8 cellular contexts compared by ENCODE assay signal in genomic region chr14:91021991-91022621, GRCh38. TPM values are rescaled to one million over a fixed set of nuclear protein-coding genes. Genes with fewer than 3 reads are reported as not detected.
DNase-seq lines count a peak whose midpoint lies in the region; ATAC-seq, FAIRE-seq and TF ChIP-seq lines count a peak whose summit lies in the region.

No MANE protein-coding gene starts in this region.

- peak overlapping the region; percentile 75 for H3K4me3 Mint-ChIP-seq in T-helper 1 cell treated with Interleukin-12 subunit alpha and Interleukin-12 subunit beta and Interleukin-4 antibody, amounts not matched to agents 30 μg/mL and 1 μg/mL, for 36 hours
- peak overlapping the region; percentile 63 to 68 for H3K4me3 Mint-ChIP-seq in stimulated activated naive CD8-positive, alpha-beta T cell treated with anti-CD3 and anti-CD28 coated beads, Interleukin-15, amount 100 ng/mL, for 72 hours

- H3K27ac Mint-ChIP-seq in T-helper 1 cell treated with Interleukin-12 subunit alpha and Interleukin-12 subunit beta and Interleukin-4 antibody, amounts not matched to agents 30 μg/mL and 1 μg/mL, for 36 hours = peak overlapping the region; percentile 99
- peak overlapping the region; percentile 77 to 98 for H3K27ac Mint-ChIP-seq in stimulated activated naive CD8-positive, alpha-beta T cell treated with anti-CD3 and anti-CD28 coated beads, Interleukin-15, amount 100 ng/mL, for 72 hours

- H3K27me3 Mint-ChIP-seq in T-helper 1 cell treated with Interleukin-12 subunit alpha and Interleukin-12 subunit beta and Interleukin-4 antibody, amounts not matched to agents 30 μg/mL and 1 μg/mL, for 36 hours (ENCODE audit: low read depth) = no peaks in the 10 kb centered on the region
- H3K27me3 Mint-ChIP-seq in stimulated activated naive CD8-positive, alpha-beta T cell treated with anti-CD3 and anti-CD28 coated beads, Interleukin-15, amount 100 ng/mL, for 72 hours = no peaks in the 10 kb centered on the region

- peak; percentile 23 for ATAC-seq in HG03064 (IDR thresholded peaks at IDR 0.05; ENCODE audit: low read depth, unreplicated experiment)
- no peak for ATAC-seq in stimulated activated naive CD8-positive, alpha-beta T cell treated with anti-CD3 and anti-CD28 coated beads, Interleukin-15, amount 100 ng/mL, for 72 hours

- FAIRE-seq in bronchial epithelial cell (lab: Jason Lieb, UNC) = no peak

- no peaks in the 10 kb centered on the region for H3K27me3 ChIP-seq in bronchial epithelial cell (ENCODE audit: control insufficient read depth, insufficient read depth, low read length)

- TF ChIP-seq CTCF in bronchial epithelial cell (IDR thresholded peaks at IDR 0.05; ENCODE audit: insufficient read depth, low read length, severe bottlenecking) = no peak

- DNase-seq in T-helper 1 cell (no peak), bronchial epithelial cell (ENCODE audit: low read depth) (peak; percentile 21), NCI-H1092 treated with DMSO at 0.1 percent for 48 hours (lab: John Stamatoyannopoulos, UW) (no peak), erythroblast (lab: John Stamatoyannopoulos, UW) (no peak), posterior vena cava (ENCODE audit: low spot score) (no peak)
- peak in 1 of 2 donors; percentile 20 for DNase-seq in stimulated activated naive CD8-positive, alpha-beta T cell treated with anti-CD3 and anti-CD28 coated beads, Interleukin-15, amount 100 ng/mL, for 72 hours

- intact Hi-C loops in posterior vena cava (cut with DNase I) = no loop called here

- H3K4me3 ChIP-seq in bronchial epithelial cell (ENCODE audit: low read depth, low read length) = peak overlapping the region; percentile 7

- peaks cover 39% of the 10 kb centered on the region for H3K36me3 Mint-ChIP-seq in T-helper 1 cell treated with Interleukin-12 subunit alpha and Interleukin-12 subunit beta and Interleukin-4 antibody, amounts not matched to agents 30 μg/mL and 1 μg/mL, for 36 hours (ENCODE audit: low read depth)

- H3K9me3 Mint-ChIP-seq in T-helper 1 cell treated with Interleukin-12 subunit alpha and Interleukin-12 subunit beta and Interleukin-4 antibody, amounts not matched to agents 30 μg/mL and 1 μg/mL, for 36 hours = no peaks in the 10 kb centered on the region
- no peaks in the 10 kb centered on the region for H3K9me3 Mint-ChIP-seq in stimulated activated naive CD8-positive, alpha-beta T cell treated with anti-CD3 and anti-CD28 coated beads, Interleukin-15, amount 100 ng/mL, for 72 hours

- H3K36me3 ChIP-seq in bronchial epithelial cell (ENCODE audit: control insufficient read depth, insufficient read depth, low read length) = peaks cover 1% of the 10 kb centered on the region

- TF ChIP-seq POLR2A in erythroblast (IDR thresholded peaks at IDR 0.05; ENCODE audit: low read length) = no peak

- H3K4me1 Mint-ChIP-seq in T-helper 1 cell treated with Interleukin-12 subunit alpha and Interleukin-12 subunit beta and Interleukin-4 antibody, amounts not matched to agents 30 μg/mL and 1 μg/mL, for 36 hours (ENCODE audit: low read depth) = peaks cover 58% of the 10 kb centered on the region
- peaks cover 69% of the 10 kb centered on the region for H3K4me1 Mint-ChIP-seq in stimulated activated naive CD8-positive, alpha-beta T cell treated with anti-CD3 and anti-CD28 coated beads, Interleukin-15, amount 100 ng/mL, for 72 hours

RNA-seq across cellular contexts. Expression of gene RPS6KA5, which starts 38.3 kb away (rescaled TPM):
- total RNA-seq in bronchial epithelial cell (1.8 and 2.9 TPM in 2 replicates), posterior vena cava (1 to 10 TPM; 4.0 to 6.4 TPM)
